In the genomic region with DNA sequence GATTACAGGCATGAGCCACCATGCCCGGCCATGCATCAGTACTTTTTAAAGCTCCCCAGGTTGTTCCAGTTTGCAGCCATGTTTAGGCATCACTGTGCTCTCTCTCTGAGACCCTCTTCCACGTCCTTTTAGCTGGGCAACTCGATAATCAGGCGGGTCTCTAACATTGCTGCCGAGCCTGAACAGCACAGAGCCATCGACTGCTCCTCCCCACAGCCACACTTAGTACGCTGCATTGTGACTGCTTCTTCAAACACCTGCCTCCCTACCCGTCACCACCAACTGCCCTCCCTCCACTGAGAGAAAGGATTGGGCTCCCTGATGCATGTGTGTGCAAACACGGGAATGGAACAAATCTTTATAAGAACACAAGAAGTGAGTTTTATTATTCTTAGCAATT, we compare ENCODE assay signal across 23 cellular contexts. TPM values are rescaled to one million over a fixed set of nuclear protein-coding genes. Genes with fewer than 3 reads are reported as not detected.
DNase-seq lines count a peak whose midpoint lies in the region; ATAC-seq and TF ChIP-seq lines count a peak whose summit lies in the region.
"Had no signal": no experiment of that assay in that cellular context is flagged by ENCODE, and none has a peak within 500 bp of the region (broad histone marks: within the 10 kb centered on the region; RNA-seq: fewer than 3 reads in every experiment).

No MANE protein-coding gene starts in this region.

- DNase-seq in NCI-H2081 (lab: John Stamatoyannopoulos, UW) (peak; percentile 13 to 41), NCI-H2081 treated with DMSO at 0.1 percent for 48 hours (lab: John Stamatoyannopoulos, UW) (no peak), DMS53 (lab: John Stamatoyannopoulos, UW) (peak; percentile 81), NCI-H2107 treated with DMSO at 0.1 percent for 48 hours (lab: John Stamatoyannopoulos, UW; ENCODE audit: unreplicated experiment) (peak; percentile 78), glutamatergic neuron (peak; percentile 48), NCI-H1930 (lab: John Stamatoyannopoulos, UW) (no peak)
- DNase-seq: activated CD8-positive, alpha-beta T cell treated with anti-CD3 and anti-CD28 coated beads for 36 hours; activated naive CD4-positive, alpha-beta T cell treated with anti-CD3 and anti-CD28 coated beads for 36 hours; activated T-cell treated with anti-CD3 and anti-CD28 coated beads, Interleukin-2, amount 50 U/mL, for 1 hour; DND-41; effector CD8-positive, alpha-beta T cell; HCEC 1CT; left colon; NCI-H226; psoas muscle; SJCRH30 had no signal

- peaks cover 7% of the 10 kb centered on the region for H3K4me1 Mint-ChIP-seq in glutamatergic neuron (ENCODE audit: low read depth, unreplicated experiment)
- H3K4me1 Mint-ChIP-seq: nephron had no signal

- H3K36me3 Mint-ChIP-seq in glutamatergic neuron (ENCODE audit: unreplicated experiment), result no peaks in the 10 kb centered on the region
- H3K36me3 Mint-ChIP-seq: WTC11 had no signal

- H3K4me3 Mint-ChIP-seq in glutamatergic neuron (ENCODE audit: unreplicated experiment), result no peak overlapping the region
- H3K4me3 Mint-ChIP-seq: activated CD8-positive, alpha-beta T cell treated with anti-CD3 and anti-CD28 coated beads for 36 hours; activated naive CD4-positive, alpha-beta T cell treated with anti-CD3 and anti-CD28 coated beads for 36 hours; nephron; T-helper 2 cell treated with Interferon-gamma antibody and Interleukin-4, amounts not matched to agents 5 μg/mL and 100 μg/mL, for 36 hours; WTC11 had no signal

- no peak for TF ChIP-seq CTCF in glutamatergic neuron (IDR thresholded peaks at IDR 0.05; ENCODE audit: partially characterized antibody, unreplicated experiment)

- H3K27me3 Mint-ChIP-seq in glutamatergic neuron (ENCODE audit: unreplicated experiment), result peaks cover 5% of the 10 kb centered on the region
- H3K27me3 Mint-ChIP-seq: activated CD8-positive, alpha-beta T cell treated with anti-CD3 and anti-CD28 coated beads for 36 hours had no signal

- ATAC-seq in HG02678 (IDR thresholded peaks at IDR 0.05; ENCODE audit: unreplicated experiment), result no peak
- ATAC-seq in HG02798 (IDR thresholded peaks at IDR 0.05; ENCODE audit: poor library complexity, unreplicated experiment), result no peak
- ATAC-seq: activated CD8-positive, alpha-beta T cell treated with anti-CD3 and anti-CD28 coated beads for 36 hours; esophagus mucosa; left colon; WTC11 had no signal

- H3K9me3 Mint-ChIP-seq in glutamatergic neuron (ENCODE audit: unreplicated experiment), result peaks cover 4% of the 10 kb centered on the region
- H3K9me3 Mint-ChIP-seq: activated CD8-positive, alpha-beta T cell treated with anti-CD3 and anti-CD28 coated beads for 36 hours; activated naive CD4-positive, alpha-beta T cell treated with anti-CD3 and anti-CD28 coated beads for 36 hours; nephron; T-helper 2 cell treated with Interferon-gamma antibody and Interleukin-4, amounts not matched to agents 5 μg/mL and 100 μg/mL, for 36 hours; WTC11 had no signal

- H3K27ac Mint-ChIP-seq in glutamatergic neuron (ENCODE audit: unreplicated experiment), result no peak overlapping the region
- H3K27ac Mint-ChIP-seq: activated CD8-positive, alpha-beta T cell treated with anti-CD3 and anti-CD28 coated beads for 36 hours; activated naive CD4-positive, alpha-beta T cell treated with anti-CD3 and anti-CD28 coated beads for 36 hours; nephron; T-helper 2 cell treated with Interferon-gamma antibody and Interleukin-4, amounts not matched to agents 5 μg/mL and 100 μg/mL, for 36 hours; WTC11 had no signal

RNA-seq across cellular contexts. Expression of a gene that starts 11.4 kb away (rescaled TPM):
- total RNA-seq in glutamatergic neuron (ENCODE audit: unreplicated experiment), result not detected
- total RNA-seq: activated CD8-positive, alpha-beta T cell treated with anti-CD3 and anti-CD28 coated beads for 36 hours; activated naive CD4-positive, alpha-beta T cell treated with anti-CD3 and anti-CD28 coated beads for 36 hours; OCI-LY7 had no signal

RNA-seq across cellular contexts. Expression of a gene that starts 23.1 kb away (rescaled TPM):
- total RNA-seq in glutamatergic neuron (ENCODE audit: unreplicated experiment), result 49.8 TPM

Comparison
In these comparisons a context has a peak if more than half of its experiments do, and no peak if none do; other contexts are left out.
1. DNase-seq: peak in NCI-H2081 (2 of 2), DMS53 (single experiment), NCI-H2107 treated with DMSO at 0.1 percent for 48 hours (single experiment) and glutamatergic neuron (single experiment); none in NCI-H2081 treated with DMSO at 0.1 percent for 48 hours (single experiment) and NCI-H1930 (0 of 2).